Comparison of ENCODE assay signal across 1 cellular context in genomic region chr13:75760182-75760981, GRCh38.
TF ChIP-seq lines count a peak whose summit lies in the region.

No MANE protein-coding gene starts in this region.

TF ChIP-seq in HepG2, 621 proteins besides CTCF, POLR2A, EP300 and RAD21 (continued from another document and continues in another):
- TF ChIP-seq ZNF142 (CRISPR knock-in tag; IDR thresholded peaks at IDR 0.05) (no peak), THAP7 (CRISPR knock-in tag; IDR thresholded peaks at IDR 0.05) (no peak), PPARG (CRISPR knock-in tag; conservative IDR thresholded peaks at IDR 0.05) (peak; percentile 70; the same call in 1 of the 2 replicates), FOXO4 (CRISPR knock-in tag; conservative IDR thresholded peaks at IDR 0.05) (no peak), ZNF556 (CRISPR knock-in tag; IDR thresholded peaks at IDR 0.05; ENCODE audit: borderline replicate concordance) (no peak), MLLT10 (CRISPR knock-in tag; IDR thresholded peaks at IDR 0.05) (no peak), GABPA (IDR thresholded peaks at IDR 0.05; ENCODE audit: low read depth, low read length) (no peak), GABPA (CRISPR knock-in tag; IDR thresholded peaks at IDR 0.05; ENCODE audit: low read depth) (no peak), ZNF431 (CRISPR knock-in tag; IDR thresholded peaks at IDR 0.05; ENCODE audit: borderline replicate concordance, low read depth) (no peak), YY1 (IDR thresholded peaks at IDR 0.05; ENCODE audit: insufficient read depth, insufficient replicate concordance, low read depth, low read length) (no peak), ZNF878 (CRISPR knock-in tag; IDR thresholded peaks at IDR 0.05) (peak; percentile 72; the same call in 1 of the 2 replicates), CREB1 (IDR thresholded peaks at IDR 0.05) (peak; percentile 45; the same call in 1 of the 2 replicates), CREB1 (CRISPR knock-in tag; IDR thresholded peaks at IDR 0.05) (peak; percentile 81), CCDC6 (CRISPR knock-in tag; IDR thresholded peaks at IDR 0.05) (0 out of 2 replicates have a peak, but pooled peaks have one; percentile 30), ZFP37 (CRISPR knock-in tag; IDR thresholded peaks at IDR 0.05; ENCODE audit: borderline replicate concordance) (no peak), ZNF350 (CRISPR knock-in tag; IDR thresholded peaks at IDR 0.05; ENCODE audit: borderline replicate concordance, low read depth) (no peak), NRL (CRISPR knock-in tag; IDR thresholded peaks at IDR 0.05; ENCODE audit: borderline replicate concordance) (no peak), ZNF747 (CRISPR knock-in tag; IDR thresholded peaks at IDR 0.05; ENCODE audit: borderline replicate concordance) (no peak), ELF3 (CRISPR knock-in tag; IDR thresholded peaks at IDR 0.05) (peak; percentile 56), ARNT2 (CRISPR knock-in tag; IDR thresholded peaks at IDR 0.05; ENCODE audit: low read depth) (no peak; the same call in none of the 2 replicates), KAT2B (IDR thresholded peaks at IDR 0.05; ENCODE audit: borderline replicate concordance, low read depth, low read length) (no peak), NR2F1 (CRISPR knock-in tag; IDR thresholded peaks at IDR 0.05) (no peak), SMARCE1 (IDR thresholded peaks at IDR 0.05; ENCODE audit: borderline replicate concordance) (no peak), SIX1 (CRISPR knock-in tag; IDR thresholded peaks at IDR 0.05; ENCODE audit: borderline replicate concordance) (peak; percentile 83), RBFOX2 (IDR thresholded peaks at IDR 0.05; ENCODE audit: low read depth, low read length) (peak; percentile 64), NCOA5 (CRISPR knock-in tag; IDR thresholded peaks at IDR 0.05) (no peak), MYNN (CRISPR knock-in tag; IDR thresholded peaks at IDR 0.05; ENCODE audit: low read depth) (no peak), CENPX (CRISPR knock-in tag; IDR thresholded peaks at IDR 0.05) (no peak), STAT6 (CRISPR knock-in tag; IDR thresholded peaks at IDR 0.05; ENCODE audit: borderline replicate concordance) (no peak), TBP (CRISPR knock-in tag; IDR thresholded peaks at IDR 0.05) (no peak), ZNF546 (CRISPR knock-in tag; conservative IDR thresholded peaks at IDR 0.05) (no peak), ZNF468 (CRISPR knock-in tag; IDR thresholded peaks at IDR 0.05) (no peak), TRIM24 (CRISPR knock-in tag; IDR thresholded peaks at IDR 0.05) (no peak), ZMYM3 (CRISPR knock-in tag; IDR thresholded peaks at IDR 0.05) (peak; percentile 45; the same call in 1 of the 2 replicates), AGO2 (optimal IDR thresholded peaks at IDR 0.05; ENCODE audit: low read depth, low read length) (no peak), ZNF589 (CRISPR knock-in tag; conservative IDR thresholded peaks at IDR 0.05) (no peak; the same call in 1 of the 2 replicates), NFYC (CRISPR knock-in tag; IDR thresholded peaks at IDR 0.05) (peak; percentile 20; the same call in 1 of the 2 replicates), LBX2 (CRISPR knock-in tag; IDR thresholded peaks at IDR 0.05; ENCODE audit: borderline replicate concordance) (no peak), MXD1 (CRISPR knock-in tag; IDR thresholded peaks at IDR 0.05) (no peak), ZNF24 (IDR thresholded peaks at IDR 0.05) (no peak), ATF4 (CRISPR knock-in tag; IDR thresholded peaks at IDR 0.05) (no peak), ZNF3 (CRISPR knock-in tag; IDR thresholded peaks at IDR 0.05) (no peak), RFX1 (IDR thresholded peaks at IDR 0.05) (no peak), GLMP (CRISPR knock-in tag; IDR thresholded peaks at IDR 0.05; ENCODE audit: borderline replicate concordance) (no peak), ZNF275 (CRISPR knock-in tag; IDR thresholded peaks at IDR 0.05; ENCODE audit: borderline replicate concordance) (peak; percentile 66; the same call in 1 of the 2 replicates), AFF4 (CRISPR knock-in tag; IDR thresholded peaks at IDR 0.05) (no peak; the same call in 1 of the 2 replicates), ZNF335 (CRISPR knock-in tag; IDR thresholded peaks at IDR 0.05) (no peak), FOXO1 (CRISPR knock-in tag; IDR thresholded peaks at IDR 0.05) (peak; percentile 80; the same call in 1 of the 2 replicates)
